Comparison of ENCODE assay signal across 1 cellular context in the genomic region with DNA sequence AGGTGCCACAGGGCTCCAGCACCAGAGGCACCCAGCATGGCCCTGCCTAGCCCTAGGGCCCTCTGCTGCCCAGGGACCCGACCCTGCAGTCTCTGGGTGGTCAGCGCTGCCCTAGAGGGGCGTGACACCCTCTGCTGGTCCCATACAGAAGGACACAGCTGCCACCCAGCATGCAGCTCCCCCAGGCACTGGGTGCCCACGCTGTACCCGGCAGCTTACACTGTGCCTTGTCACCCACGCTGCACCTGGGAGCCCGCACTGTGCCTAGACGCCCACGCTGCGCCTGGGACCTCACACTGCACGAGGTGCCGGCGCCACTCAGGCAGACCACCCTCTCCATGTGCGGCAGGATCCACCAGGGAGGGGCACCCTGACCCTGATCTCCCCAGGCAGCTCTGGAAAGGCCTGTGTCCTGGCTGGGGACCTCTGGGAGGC.
TF ChIP-seq lines count a peak whose summit lies in the region.

No MANE protein-coding gene starts in this region.

TF ChIP-seq in GM23338, 12 proteins besides CTCF, POLR2A, EP300 and RAD21 (continued from another document):
- TF ChIP-seq, protein P1, sequence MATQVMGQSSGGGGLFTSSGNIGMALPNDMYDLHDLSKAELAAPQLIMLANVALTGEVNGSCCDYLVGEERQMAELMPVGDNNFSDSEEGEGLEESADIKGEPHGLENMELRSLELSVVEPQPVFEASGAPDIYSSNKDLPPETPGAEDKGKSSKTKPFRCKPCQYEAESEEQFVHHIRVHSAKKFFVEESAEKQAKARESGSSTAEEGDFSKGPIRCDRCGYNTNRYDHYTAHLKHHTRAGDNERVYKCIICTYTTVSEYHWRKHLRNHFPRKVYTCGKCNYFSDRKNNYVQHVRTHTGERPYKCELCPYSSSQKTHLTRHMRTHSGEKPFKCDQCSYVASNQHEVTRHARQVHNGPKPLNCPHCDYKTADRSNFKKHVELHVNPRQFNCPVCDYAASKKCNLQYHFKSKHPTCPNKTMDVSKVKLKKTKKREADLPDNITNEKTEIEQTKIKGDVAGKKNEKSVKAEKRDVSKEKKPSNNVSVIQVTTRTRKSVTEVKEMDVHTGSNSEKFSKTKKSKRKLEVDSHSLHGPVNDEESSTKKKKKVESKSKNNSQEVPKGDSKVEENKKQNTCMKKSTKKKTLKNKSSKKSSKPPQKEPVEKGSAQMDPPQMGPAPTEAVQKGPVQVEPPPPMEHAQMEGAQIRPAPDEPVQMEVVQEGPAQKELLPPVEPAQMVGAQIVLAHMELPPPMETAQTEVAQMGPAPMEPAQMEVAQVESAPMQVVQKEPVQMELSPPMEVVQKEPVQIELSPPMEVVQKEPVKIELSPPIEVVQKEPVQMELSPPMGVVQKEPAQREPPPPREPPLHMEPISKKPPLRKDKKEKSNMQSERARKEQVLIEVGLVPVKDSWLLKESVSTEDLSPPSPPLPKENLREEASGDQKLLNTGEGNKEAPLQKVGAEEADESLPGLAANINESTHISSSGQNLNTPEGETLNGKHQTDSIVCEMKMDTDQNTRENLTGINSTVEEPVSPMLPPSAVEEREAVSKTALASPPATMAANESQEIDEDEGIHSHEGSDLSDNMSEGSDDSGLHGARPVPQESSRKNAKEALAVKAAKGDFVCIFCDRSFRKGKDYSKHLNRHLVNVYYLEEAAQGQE (IDR thresholded peaks at IDR 0.05; ENCODE audit: unreplicated experiment) = no peak
- TF ChIP-seq, protein P2, sequence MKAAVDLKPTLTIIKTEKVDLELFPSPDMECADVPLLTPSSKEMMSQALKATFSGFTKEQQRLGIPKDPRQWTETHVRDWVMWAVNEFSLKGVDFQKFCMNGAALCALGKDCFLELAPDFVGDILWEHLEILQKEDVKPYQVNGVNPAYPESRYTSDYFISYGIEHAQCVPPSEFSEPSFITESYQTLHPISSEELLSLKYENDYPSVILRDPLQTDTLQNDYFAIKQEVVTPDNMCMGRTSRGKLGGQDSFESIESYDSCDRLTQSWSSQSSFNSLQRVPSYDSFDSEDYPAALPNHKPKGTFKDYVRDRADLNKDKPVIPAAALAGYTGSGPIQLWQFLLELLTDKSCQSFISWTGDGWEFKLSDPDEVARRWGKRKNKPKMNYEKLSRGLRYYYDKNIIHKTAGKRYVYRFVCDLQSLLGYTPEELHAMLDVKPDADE (IDR thresholded peaks at IDR 0.05) = no peak
- TF ChIP-seq ZNF114 (CRISPR knock-in tag; IDR thresholded peaks at IDR 0.05) = no peak
